ENCODE assay signal across 30 cellular contexts in genomic region chr17:70881093-70881492, GRCh38.
"Had no signal": no experiment of that assay in that cellular context is flagged by ENCODE, and none has a peak within 500 bp of the region (broad histone marks: within the 10 kb centered on the region; RNA-seq: fewer than 3 reads in every experiment).

No MANE protein-coding gene starts in this region.

- H3K36me3 ChIP-seq: neural progenitor cell, ovary, suprapubic skin, tibial artery, transverse colon, upper lobe of right lung, uterus had no signal

- H3K4me3 ChIP-seq: neural progenitor cell, ovary, psoas muscle, skin epidermis, suprapubic skin, testis, tibial artery, transverse colon, upper lobe of right lung, uterus had no signal

- H3K27ac ChIP-seq: neural progenitor cell, ovary, parathyroid adenoma, psoas muscle, skin epidermis, suprapubic skin, testis, tibial artery, transverse colon, upper lobe of right lung, uterus had no signal

- H3K9ac ChIP-seq: neural progenitor cell, parathyroid adenoma had no signal

- H3K27ac Mint-ChIP-seq: naive thymus-derived CD4-positive, alpha-beta T cell; natural killer cell; nephron; neural progenitor cell; progenitor cell of endocrine pancreas; stimulated activated memory B cell treated with anti-CD40 and anti-IgM and Interleukin-4, amounts not matched to agents 10 μg/mL and 1 μg/mL and 100 μg/mL, for 72 hours; stimulated activated naive CD8-positive, alpha-beta T cell treated with anti-CD3 and anti-CD28 coated beads, Interleukin-15, amount 100 ng/mL, for 72 hours; type B pancreatic cell had no signal

- H3K27me3 ChIP-seq: neural progenitor cell, ovary, suprapubic skin, testis, tibial artery, transverse colon, upper lobe of right lung, uterus had no signal

- H3K27me3 Mint-ChIP-seq: progenitor cell of endocrine pancreas; stimulated activated memory B cell treated with anti-CD40 and anti-IgM and Interleukin-4, amounts not matched to agents 10 μg/mL and 1 μg/mL and 100 μg/mL, for 72 hours; stimulated activated naive CD8-positive, alpha-beta T cell treated with anti-CD3 and anti-CD28 coated beads, Interleukin-15, amount 100 ng/mL, for 72 hours had no signal

- H3K9me3 ChIP-seq: ovary, psoas muscle, suprapubic skin, testis, tibial artery, transverse colon, upper lobe of right lung, uterus had no signal

- H2AFZ ChIP-seq: neural progenitor cell, parathyroid adenoma had no signal

- H3K4me1 ChIP-seq: neural progenitor cell, parathyroid adenoma, psoas muscle, suprapubic skin, testis, tibial artery, transverse colon, upper lobe of right lung, uterus had no signal

- ATAC-seq: naive thymus-derived CD4-positive, alpha-beta T cell; natural killer cell; psoas muscle; right cardiac atrium; sciatic nerve; stimulated activated memory B cell treated with anti-CD40 and anti-IgM and Interleukin-4, amounts not matched to agents 10 μg/mL and 1 μg/mL and 100 μg/mL, for 72 hours; stimulated activated naive CD8-positive, alpha-beta T cell treated with anti-CD3 and anti-CD28 coated beads, Interleukin-15, amount 100 ng/mL, for 72 hours; stimulated activated naive CD8-positive, alpha-beta T cell treated with anti-CD3 and anti-CD28 coated beads, Interleukin-15, Interleukin-2, amounts not matched to agents 100 U/mL and 50 U/mL, for 24 hours; upper lobe of right lung had no signal

- H3K4me3 Mint-ChIP-seq: naive thymus-derived CD4-positive, alpha-beta T cell; natural killer cell; nephron; neural progenitor cell; stimulated activated memory B cell treated with anti-CD40 and anti-IgM and Interleukin-4, amounts not matched to agents 10 μg/mL and 1 μg/mL and 100 μg/mL, for 72 hours; stimulated activated naive CD8-positive, alpha-beta T cell treated with anti-CD3 and anti-CD28 coated beads, Interleukin-15, amount 100 ng/mL, for 72 hours; type B pancreatic cell had no signal

- DNase-seq: naive thymus-derived CD4-positive, alpha-beta T cell; natural killer cell; occipital lobe; ovary; posterior cingulate gyrus; psoas muscle; right cardiac atrium; stimulated activated CD4-positive, alpha-beta T cell treated with anti-CD3 and anti-CD28 coated beads, Interleukin-15, amount 100 ng/mL, for 24 hours; stimulated activated CD4-positive, alpha-beta T cell treated with anti-CD3 and anti-CD28 coated beads, Interleukin-2, amount 100 ng/mL, for 24 hours; stimulated activated CD4-positive, alpha-beta T cell treated with anti-CD3 and anti-CD28 coated beads, Interleukin-2, amount 100 ng/mL, for 48 hours; stimulated activated CD4-positive, alpha-beta T cell treated with anti-CD3 and anti-CD28 coated beads, Interleukin-4, amount 100 ng/mL, for 4 hours; stimulated activated CD8-positive, alpha-beta memory T cell treated with anti-CD3 and anti-CD28 coated beads, Interleukin-4, amount 100 ng/mL, for 48 hours; stimulated activated naive CD4-positive, alpha-beta T cell; stimulated activated naive CD8-positive, alpha-beta T cell treated with anti-CD3 and anti-CD28 coated beads, Interleukin-15, amount 100 ng/mL, for 72 hours; stimulated activated naive CD8-positive, alpha-beta T cell treated with anti-CD3 and anti-CD28 coated beads, Interleukin-15, Interleukin-2, amounts not matched to agents 100 U/mL and 50 U/mL, for 24 hours; substantia nigra; testis; tibial artery; transverse colon; upper lobe of right lung; uterus had no signal

- H3K4me2 ChIP-seq: neural progenitor cell had no signal

- H3K4me1 Mint-ChIP-seq: naive thymus-derived CD4-positive, alpha-beta T cell; natural killer cell; neural progenitor cell; stimulated activated memory B cell treated with anti-CD40 and anti-IgM and Interleukin-4, amounts not matched to agents 10 μg/mL and 1 μg/mL and 100 μg/mL, for 72 hours; stimulated activated naive CD8-positive, alpha-beta T cell treated with anti-CD3 and anti-CD28 coated beads, Interleukin-15, amount 100 ng/mL, for 72 hours had no signal

- H3K36me3 Mint-ChIP-seq: naive thymus-derived CD4-positive, alpha-beta T cell; neural progenitor cell; stimulated activated memory B cell treated with anti-CD40 and anti-IgM and Interleukin-4, amounts not matched to agents 10 μg/mL and 1 μg/mL and 100 μg/mL, for 72 hours; type B pancreatic cell had no signal

- H3K79me2 ChIP-seq: parathyroid adenoma had no signal
